In genomic region chr6:164040994-164041393, GRCh38 we compare ENCODE assay signal across 1 cellular context.
TF ChIP-seq lines count a peak whose summit lies in the region.

No MANE protein-coding gene starts in this region.

TF ChIP-seq in HEK293, 187 proteins besides CTCF, POLR2A, EP300 and RAD21 (continued from another document):
- TF ChIP-seq ATF2 (tag by site-specific recombination; IDR thresholded peaks at IDR 0.05; ENCODE audit: low read depth) = peak; percentile 59; the same call in 1 of the 2 replicates
- TF ChIP-seq ZFP69B (tag by site-specific recombination; IDR thresholded peaks at IDR 0.05) = no peak
